Comparison of ENCODE assay signal across 9 cellular contexts in the genomic region with DNA sequence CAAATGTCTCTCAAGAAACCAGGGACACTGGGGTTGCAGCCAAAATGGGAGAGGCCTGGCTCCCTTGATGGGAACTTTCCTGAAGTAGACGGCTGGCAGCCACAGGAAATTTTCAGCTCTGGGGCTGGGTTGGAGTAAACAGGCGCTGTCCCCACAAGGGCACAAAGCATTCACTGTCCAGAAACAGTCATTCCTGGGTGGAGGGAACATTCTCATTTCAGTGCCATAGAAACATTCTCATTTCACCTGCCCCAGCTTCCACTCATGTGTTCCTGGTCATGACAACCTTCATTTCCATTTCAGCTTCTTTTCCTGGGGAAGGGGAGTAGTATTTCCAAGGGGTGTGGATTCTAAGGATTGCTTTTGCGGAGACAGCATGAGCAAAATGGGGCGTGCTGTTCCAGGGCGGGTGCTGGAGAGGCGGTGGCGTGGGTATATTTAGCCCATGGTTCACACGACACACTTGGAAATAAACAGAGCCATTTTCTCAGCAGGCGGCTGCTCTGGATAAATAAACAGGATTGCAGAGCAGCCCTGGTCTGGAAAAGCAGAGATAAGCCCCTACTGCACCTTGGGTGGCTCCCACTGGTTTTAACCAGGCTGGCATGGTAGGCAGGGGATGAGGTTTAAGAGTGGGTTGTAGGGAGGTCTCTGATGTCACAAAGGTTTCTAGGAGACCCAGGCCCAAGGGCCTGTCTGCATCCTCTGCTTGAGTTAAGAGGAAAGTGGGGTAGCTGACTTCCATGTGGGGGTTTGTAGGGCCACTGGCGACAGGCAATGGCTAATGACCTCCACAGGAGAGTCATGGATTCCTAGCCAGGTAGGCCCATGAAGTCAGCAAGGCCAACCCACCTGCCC. TPM values are rescaled to one million over a fixed set of nuclear protein-coding genes. Genes with fewer than 3 reads are reported as not detected.
A peak's percentile ranks its signal among the peaks of the same experiment; 100 is the strongest.
DNase-seq lines count a peak whose midpoint lies in the region; ATAC-seq and TF ChIP-seq lines count a peak whose summit lies in the region.
"Had no signal": no experiment of that assay in that cellular context is flagged by ENCODE, and none has a peak within 500 bp of the region (broad histone marks: within the 10 kb centered on the region; RNA-seq: fewer than 3 reads in every experiment).

No MANE protein-coding gene starts in this region.

- POLR2A ChIA-PET in activated CD8-positive, alpha-beta T cell treated with anti-CD3 and anti-CD28 coated beads for 36 hours (lab: Charles Lee): interaction anchor here (0.9 to 1.1 kb wide), 4 partner anchors 8 to 46 kb away, joined by 3 to 4 read pairs (median 4); no protein-coding TSS in a partner anchor

- H3K4me3 Mint-ChIP-seq in activated CD8-positive, alpha-beta T cell treated with anti-CD3 and anti-CD28 coated beads for 36 hours: no peak overlapping the region

- peak overlapping the region; percentile 83 for H3K27ac Mint-ChIP-seq in activated CD8-positive, alpha-beta T cell treated with anti-CD3 and anti-CD28 coated beads for 36 hours

- peaks cover 34% of the 10 kb centered on the region for H4K20me1 ChIP-seq in DND-41 (ENCODE audit: insufficient read depth, low read length)

- H3K4me1 Mint-ChIP-seq in activated CD8-positive, alpha-beta T cell treated with anti-CD3 and anti-CD28 coated beads for 36 hours (ENCODE audit: low read depth): peaks cover 76% of the 10 kb centered on the region

- no peak for TF ChIP-seq CTCF in DND-41 (IDR thresholded peaks at IDR 0.05; ENCODE audit: borderline replicate concordance, extremely low read depth, low read length, poor library complexity, severe bottlenecking)
- no peak for TF ChIP-seq CTCF in activated CD8-positive, alpha-beta T cell treated with anti-CD3 and anti-CD28 coated beads for 36 hours (IDR thresholded peaks at IDR 0.05)
- no peak for TF ChIP-seq CTCF in heart left ventricle (IDR thresholded peaks at IDR 0.05)

- DNase-seq in DND-41 (no peak), heart left ventricle (peak; percentile 69 to 80 (median 78)), sciatic nerve (ENCODE audit: low spot score) (no peak), SIG-M5 treated with dmso at 0.1 percent for 504 hours (lab: John Stamatoyannopoulos, UW; ENCODE audit: unreplicated experiment) (no peak), EL (no peak), CD1c-positive myeloid dendritic cell (ENCODE audit: extremely low spot score) (no peak)
- no peak for DNase-seq in activated CD8-positive, alpha-beta T cell treated with anti-CD3 and anti-CD28 coated beads for 36 hours
- DNase-seq in stimulated activated CD4-positive, alpha-beta T cell treated with anti-CD3 and anti-CD28 coated beads, Interleukin-4, amount 100 ng/mL, for 4 hours: no peak
- DNase-seq: Kasumi-1 had no signal

- no peak for ATAC-seq in DND-41 (ENCODE audit: insufficient read depth, low read depth)
- ATAC-seq in activated CD8-positive, alpha-beta T cell treated with anti-CD3 and anti-CD28 coated beads for 36 hours: no peak
- ATAC-seq in heart left ventricle: peak; percentile 74 to 82 (median 76)
- ATAC-seq in sciatic nerve: peak; percentile 66

- peak overlapping the region; percentile 3; the same call in 1 of the 2 replicates for H3K9ac ChIP-seq in DND-41 (ENCODE audit: low read depth, low read length)

- H3K4me3 ChIP-seq in DND-41 (ENCODE audit: low read depth in 1 of 2, low read length in 2 of 2) (no peak overlapping the region), heart left ventricle (peak overlapping the region in 2 of 12 donors; percentile 18 to 20)

- H3K9me3 ChIP-seq in DND-41 (ENCODE audit: insufficient read depth, low read length, severe bottlenecking) (no peaks in the 10 kb centered on the region), heart left ventricle (no peaks in the 10 kb centered on the region)

- no peaks in the 10 kb centered on the region for H3K9me3 Mint-ChIP-seq in activated CD8-positive, alpha-beta T cell treated with anti-CD3 and anti-CD28 coated beads for 36 hours

- peaks cover 86% of the 10 kb centered on the region for H3K36me3 Mint-ChIP-seq in activated CD8-positive, alpha-beta T cell treated with anti-CD3 and anti-CD28 coated beads for 36 hours (ENCODE audit: low read depth)

- no peaks in the 10 kb centered on the region for H3K27me3 Mint-ChIP-seq in activated CD8-positive, alpha-beta T cell treated with anti-CD3 and anti-CD28 coated beads for 36 hours

- H3K27ac ChIP-seq in DND-41 (ENCODE audit: low read length): peak overlapping the region; percentile 71
- H3K27ac ChIP-seq in heart left ventricle: peak overlapping the region; percentile 81 to 97 (median 90)

- peak in 1 of 2 donors; percentile 19 for TF ChIP-seq POLR2A in heart left ventricle (IDR thresholded peaks at IDR 0.05)

- intact Hi-C loops in activated CD8-positive, alpha-beta T cell treated with anti-CD3 and anti-CD28 coated beads for 36 hours (cut with micrococcal nuclease): no loop called here
- intact Hi-C loops in heart left ventricle (cut with DNase I): loop anchor here in 2 of 10 donors (2.0 kb wide), 2 partner anchors 42 to 52 kb away; a partner anchor contains a TSS
- intact Hi-C loops in sciatic nerve (cut with DNase I): no loop called here

- H3K36me3 ChIP-seq in DND-41 (ENCODE audit: insufficient read depth, low read length): peaks cover 83% of the 10 kb centered on the region
- H3K36me3 ChIP-seq in heart left ventricle: peaks cover 0 to 26% (median 6%) of the 10 kb centered on the region in 9 donors

- peaks cover 94% of the 10 kb centered on the region for H3K79me2 ChIP-seq in DND-41 (ENCODE audit: insufficient read depth, low read length)

- peaks cover 77% of the 10 kb centered on the region for H3K4me1 ChIP-seq in DND-41 (ENCODE audit: insufficient read depth, low read length)
- peaks cover 58 to 100% (median 99%) of the 10 kb centered on the region in 12 donors for H3K4me1 ChIP-seq in heart left ventricle

- CTCF ChIA-PET in activated CD8-positive, alpha-beta T cell treated with anti-CD3 and anti-CD28 coated beads for 36 hours (lab: Charles Lee): interaction anchor here (1.0 to 11.1 kb wide), 3 partner anchors 9 to 51 kb away, joined by 3 to 131 read pairs (median 64); a partner anchor contains a TSS

- no peak overlapping the region for H3K4me2 ChIP-seq in DND-41 (ENCODE audit: insufficient read depth, low read length)

- H2AFZ ChIP-seq in DND-41 (ENCODE audit: low read depth, low read length): no peak overlapping the region

- H3K27me3 ChIP-seq in DND-41 (ENCODE audit: insufficient read depth, low read length, poor library complexity) (no peaks in the 10 kb centered on the region), heart left ventricle (no peaks in the 10 kb centered on the region)

- 17 to 26% (median 21%) methylated on average over 9 to 10 of the region's 10 CpGs for WGBS in heart left ventricle, 4 donors

RNA-seq across cellular contexts. Expression of a gene that starts 32.9 kb away (rescaled TPM):
- total RNA-seq in activated CD8-positive, alpha-beta T cell treated with anti-CD3 and anti-CD28 coated beads for 36 hours: not detected
- total RNA-seq in heart left ventricle: 10 to 100 TPM in 5 of 9 donors, 1 to 10 TPM in 4; 5.7 to 29.4 (median 10.6) TPM
- polyA plus RNA-seq in heart left ventricle: 10 to 100 TPM; 13.6 to 42.8 TPM
- 8.3 TPM for total RNA-seq in sciatic nerve

RNA-seq across cellular contexts. Expression of a gene that starts 52.1 kb away (rescaled TPM):
- 100 to 1,000 TPM; 182 TPM for total RNA-seq in activated CD8-positive, alpha-beta T cell treated with anti-CD3 and anti-CD28 coated beads for 36 hours
- total RNA-seq in heart left ventricle: 100 to 1,000 TPM in 1 of 9 donors, 10 to 100 TPM in 8; 32.2 to 176 (median 62.6) TPM
- 100 to 1,000 TPM in 1 of 2 donors, 10 to 100 TPM in 1; 43.1 to 217 TPM for polyA plus RNA-seq in heart left ventricle
- total RNA-seq in sciatic nerve: 112 TPM

Comparison
In these comparisons a context has a peak if more than half of its experiments do, and no peak if none do; other contexts are left out.
1. ATAC-seq: peak in heart left ventricle (4 of 4) and sciatic nerve (single experiment); none in DND-41 (single experiment) and activated CD8-positive, alpha-beta T cell treated with anti-CD3 and anti-CD28 coated beads for 36 hours (single experiment).
2. DNase-seq: peak in heart left ventricle (5 of 5); none in DND-41 (single experiment), activated CD8-positive, alpha-beta T cell treated with anti-CD3 and anti-CD28 coated beads for 36 hours (single experiment), sciatic nerve (single experiment), stimulated activated CD4-positive, alpha-beta T cell treated with anti-CD3 and anti-CD28 coated beads, Interleukin-4, amount 100 ng/mL, for 4 hours (0 of 2), SIG-M5 treated with dmso at 0.1 percent for 504 hours (single experiment), EL (single experiment) and CD1c-positive myeloid dendritic cell (single experiment).